Comparison of ENCODE assay signal across 8 cellular contexts in the genomic region with DNA sequence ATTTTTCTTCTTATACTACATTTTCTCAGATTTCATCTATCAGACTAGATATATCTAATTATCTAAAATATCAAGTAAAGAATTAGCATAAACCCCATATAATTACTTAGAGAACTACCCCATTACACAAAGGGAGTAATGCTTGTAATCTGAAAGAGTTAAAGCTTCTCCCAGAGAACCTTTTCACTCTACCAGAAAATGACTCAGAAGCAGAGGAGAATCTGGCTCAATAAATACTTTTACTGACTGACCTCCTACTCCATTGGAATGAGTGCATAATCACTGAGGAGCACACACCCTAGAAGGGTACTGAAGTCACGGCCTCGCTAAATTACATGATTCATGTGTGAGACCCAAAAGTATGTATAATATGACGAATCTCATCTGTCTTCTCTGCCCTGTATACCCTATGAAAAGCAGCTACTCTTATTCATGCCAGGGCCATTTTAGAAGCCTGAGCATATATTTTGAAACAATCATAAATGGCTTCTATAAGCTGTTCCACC. TPM values are rescaled to one million over a fixed set of nuclear protein-coding genes. Genes with fewer than 3 reads are reported as not detected.
DNase-seq lines count a peak whose midpoint lies in the region; ATAC-seq and TF ChIP-seq lines count a peak whose summit lies in the region.

No MANE protein-coding gene starts in this region.

- no peak overlapping the region for H3K27ac ChIP-seq in OCI-LY7 (ENCODE audit: low read depth, low read length, poor library complexity, severe bottlenecking)
- peak overlapping the region; percentile 47 to 62 for H3K27ac ChIP-seq in esophagus (ENCODE audit: low read depth in 2 of 2, low read length in 1 of 2)

- H3K27me3 ChIP-seq in esophagus (ENCODE audit: control insufficient read depth in 1 of 2, insufficient read depth in 2 of 2, low read length in 2 of 2), result no peaks in the 10 kb centered on the region

- 25 to 26% methylated on average over 3 of the region's 3 CpGs for WGBS in esophagus, 2 donors

- H3K79me2 ChIP-seq in OCI-LY7 (ENCODE audit: insufficient read depth, low read depth, low read length), result peaks cover 98% of the 10 kb centered on the region

- peaks cover 67% of the 10 kb centered on the region for H3K4me1 ChIP-seq in OCI-LY7 (ENCODE audit: insufficient read depth, low read length, poor library complexity, severe bottlenecking)
- peaks cover 0 to 3% of the 10 kb centered on the region in 2 donors for H3K4me1 ChIP-seq in esophagus (ENCODE audit: control insufficient read depth in 2 of 2, insufficient read depth in 2 of 2, low read length in 1 of 2)

- CTCF ChIA-PET in OCI-LY7 (lab: Charles Lee; ENCODE audit: unreplicated experiment), result no interaction called here
- CTCF ChIA-PET in WTC11 (lab: Charles Lee), result interaction anchor here (1.3 kb wide), 1 partner anchor 69 kb away, joined by 5 read pairs; no protein-coding TSS in a partner anchor

- H3K9me3 Mint-ChIP-seq in WTC11, result no peaks in the 10 kb centered on the region

- H3K4me3 Mint-ChIP-seq in WTC11, result no peak overlapping the region

- peaks cover 17% of the 10 kb centered on the region for H3K36me3 ChIP-seq in OCI-LY7 (ENCODE audit: insufficient read depth, low read length)
- no peaks in the 10 kb centered on the region for H3K36me3 ChIP-seq in esophagus (ENCODE audit: control insufficient read depth in 2 of 2, insufficient read depth in 2 of 2, low read length in 1 of 2)

- H3K27ac Mint-ChIP-seq in WTC11, result no peak overlapping the region

- POLR2A ChIA-PET in OCI-LY7 (lab: Charles Lee) (interaction anchor here (0.5 to 1.4 kb wide), 5 partner anchors 31 to 117 kb away, joined by 3 to 8 read pairs (median 4); no protein-coding TSS in a partner anchor), WTC11 (lab: Charles Lee) (no interaction called here)

- H3K9me3 ChIP-seq in OCI-LY7 (ENCODE audit: low read length) (no peaks in the 10 kb centered on the region), esophagus (ENCODE audit: control insufficient read depth in 2 of 2, insufficient read depth in 1 of 2, low read depth in 1 of 2, low read length in 1 of 2) (no peaks in the 10 kb centered on the region)

- ATAC-seq in omental fat pad (ENCODE audit: low FRiP score), result peak; percentile 95
- no peak for ATAC-seq in GM18907 (IDR thresholded peaks at IDR 0.05; ENCODE audit: unreplicated experiment)
- no peak for ATAC-seq in WTC11

- H3K36me3 Mint-ChIP-seq in WTC11, result 0 out of 2 replicates have a peak, but pooled peaks cover under 1% of the 10 kb centered on the region

- H3K4me3 ChIP-seq in AG10803 (ENCODE audit: low read length) (peak overlapping the region; percentile 19), OCI-LY7 (ENCODE audit: low read depth, low read length, poor library complexity, severe bottlenecking) (no peak overlapping the region), esophagus (ENCODE audit: low read depth in 1 of 2, low read length in 2 of 2) (no peak overlapping the region)

- no peak for TF ChIP-seq CTCF in AG10803 (conservative IDR thresholded peaks at IDR 0.05; ENCODE audit: low read length)
- no peak for TF ChIP-seq CTCF in OCI-LY7 (conservative IDR thresholded peaks at IDR 0.05; ENCODE audit: low read length)
- no peak for TF ChIP-seq CTCF in omental fat pad (IDR thresholded peaks at IDR 0.05)
- no peak for TF ChIP-seq CTCF in WTC11 (IDR thresholded peaks at IDR 0.05)

- H3K4me1 Mint-ChIP-seq in WTC11, result peaks cover 14% of the 10 kb centered on the region

- no peak overlapping the region for H2AFZ ChIP-seq in OCI-LY7 (ENCODE audit: low read length)

- no TSS peak for BruUV-seq in OCI-LY7 (replicated peaks; lab: Mats Ljungman, UMichigan)

- H3K9me2 ChIP-seq in OCI-LY7 (ENCODE audit: insufficient read depth, low read length), result no peaks in the 10 kb centered on the region

- peak; percentile 93 for DNase-seq in AG10803 (ENCODE audit: low read depth)
- DNase-seq in OCI-LY7 (ENCODE audit: low spot score), result no peak
- no peak for DNase-seq in omental fat pad (ENCODE audit: low spot score)
- DNase-seq in NCI-H748 (lab: John Stamatoyannopoulos, UW; ENCODE audit: unreplicated experiment), result no peak
- DNase-seq in WTC11 (ENCODE audit: low spot score), result no peak
- DNase-seq in stimulated activated CD4-positive, alpha-beta T cell treated with anti-CD3 and anti-CD28 coated beads, Interleukin-2, amount 100 ng/mL, for 24 hours, result no peak

- intact Hi-C loops in OCI-LY7 (cut with micrococcal nuclease; ENCODE audit: unreplicated experiment), result loop anchor here (2.0 kb wide), 1 partner anchor 32 kb away; a partner anchor contains a TSS

- peaks cover 2% of the 10 kb centered on the region; the same call in 1 of the 2 replicates for H4K20me1 ChIP-seq in OCI-LY7 (ENCODE audit: insufficient read depth, low read length)

- peak overlapping the region; percentile 55 for H3K4me2 ChIP-seq in OCI-LY7 (ENCODE audit: low read length)

- H3K27me3 Mint-ChIP-seq in WTC11 (ENCODE audit: low read depth), result no peaks in the 10 kb centered on the region

TF ChIP-seq in WTC11, 78 proteins besides CTCF, POLR2A, EP300 and RAD21:
- TF ChIP-seq JAZF1 (CRISPR knock-in tag; IDR thresholded peaks at IDR 0.05), result no peak
- no peak for TF ChIP-seq HMGA2 (CRISPR knock-in tag; IDR thresholded peaks at IDR 0.05)
- TF ChIP-seq, protein P1, sequence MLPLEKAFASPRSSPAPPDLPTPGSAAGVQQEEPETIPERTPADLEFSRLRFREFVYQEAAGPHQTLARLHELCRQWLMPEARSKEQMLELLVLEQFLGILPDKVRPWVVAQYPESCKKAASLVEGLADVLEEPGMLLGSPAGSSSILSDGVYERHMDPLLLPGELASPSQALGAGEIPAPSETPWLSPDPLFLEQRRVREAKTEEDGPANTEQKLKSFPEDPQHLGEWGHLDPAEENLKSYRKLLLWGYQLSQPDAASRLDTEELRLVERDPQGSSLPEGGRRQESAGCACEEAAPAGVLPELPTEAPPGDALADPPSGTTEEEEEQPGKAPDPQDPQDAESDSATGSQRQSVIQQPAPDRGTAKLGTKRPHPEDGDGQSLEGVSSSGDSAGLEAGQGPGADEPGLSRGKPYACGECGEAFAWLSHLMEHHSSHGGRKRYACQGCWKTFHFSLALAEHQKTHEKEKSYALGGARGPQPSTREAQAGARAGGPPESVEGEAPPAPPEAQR (CRISPR knock-in tag; IDR thresholded peaks at IDR 0.05), result no peak
- TF ChIP-seq TEAD4 (CRISPR knock-in tag; IDR thresholded peaks at IDR 0.05), result no peak
- TF ChIP-seq JUN (CRISPR knock-in tag; IDR thresholded peaks at IDR 0.05), result no peak
- TF ChIP-seq KAT7 (CRISPR knock-in tag; IDR thresholded peaks at IDR 0.05; ENCODE audit: borderline replicate concordance), result no peak
- TF ChIP-seq TCF7 (CRISPR knock-in tag; IDR thresholded peaks at IDR 0.05; ENCODE audit: low read depth), result no peak
- TF ChIP-seq, protein P2, sequence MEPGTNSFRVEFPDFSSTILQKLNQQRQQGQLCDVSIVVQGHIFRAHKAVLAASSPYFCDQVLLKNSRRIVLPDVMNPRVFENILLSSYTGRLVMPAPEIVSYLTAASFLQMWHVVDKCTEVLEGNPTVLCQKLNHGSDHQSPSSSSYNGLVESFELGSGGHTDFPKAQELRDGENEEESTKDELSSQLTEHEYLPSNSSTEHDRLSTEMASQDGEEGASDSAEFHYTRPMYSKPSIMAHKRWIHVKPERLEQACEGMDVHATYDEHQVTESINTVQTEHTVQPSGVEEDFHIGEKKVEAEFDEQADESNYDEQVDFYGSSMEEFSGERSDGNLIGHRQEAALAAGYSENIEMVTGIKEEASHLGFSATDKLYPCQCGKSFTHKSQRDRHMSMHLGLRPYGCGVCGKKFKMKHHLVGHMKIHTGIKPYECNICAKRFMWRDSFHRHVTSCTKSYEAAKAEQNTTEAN (CRISPR knock-in tag; IDR thresholded peaks at IDR 0.05), result no peak
- TF ChIP-seq, protein P3, sequence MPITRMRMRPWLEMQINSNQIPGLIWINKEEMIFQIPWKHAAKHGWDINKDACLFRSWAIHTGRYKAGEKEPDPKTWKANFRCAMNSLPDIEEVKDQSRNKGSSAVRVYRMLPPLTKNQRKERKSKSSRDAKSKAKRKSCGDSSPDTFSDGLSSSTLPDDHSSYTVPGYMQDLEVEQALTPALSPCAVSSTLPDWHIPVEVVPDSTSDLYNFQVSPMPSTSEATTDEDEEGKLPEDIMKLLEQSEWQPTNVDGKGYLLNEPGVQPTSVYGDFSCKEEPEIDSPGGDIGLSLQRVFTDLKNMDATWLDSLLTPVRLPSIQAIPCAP (CRISPR knock-in tag; IDR thresholded peaks at IDR 0.05), result no peak
- TF ChIP-seq, protein P4, sequence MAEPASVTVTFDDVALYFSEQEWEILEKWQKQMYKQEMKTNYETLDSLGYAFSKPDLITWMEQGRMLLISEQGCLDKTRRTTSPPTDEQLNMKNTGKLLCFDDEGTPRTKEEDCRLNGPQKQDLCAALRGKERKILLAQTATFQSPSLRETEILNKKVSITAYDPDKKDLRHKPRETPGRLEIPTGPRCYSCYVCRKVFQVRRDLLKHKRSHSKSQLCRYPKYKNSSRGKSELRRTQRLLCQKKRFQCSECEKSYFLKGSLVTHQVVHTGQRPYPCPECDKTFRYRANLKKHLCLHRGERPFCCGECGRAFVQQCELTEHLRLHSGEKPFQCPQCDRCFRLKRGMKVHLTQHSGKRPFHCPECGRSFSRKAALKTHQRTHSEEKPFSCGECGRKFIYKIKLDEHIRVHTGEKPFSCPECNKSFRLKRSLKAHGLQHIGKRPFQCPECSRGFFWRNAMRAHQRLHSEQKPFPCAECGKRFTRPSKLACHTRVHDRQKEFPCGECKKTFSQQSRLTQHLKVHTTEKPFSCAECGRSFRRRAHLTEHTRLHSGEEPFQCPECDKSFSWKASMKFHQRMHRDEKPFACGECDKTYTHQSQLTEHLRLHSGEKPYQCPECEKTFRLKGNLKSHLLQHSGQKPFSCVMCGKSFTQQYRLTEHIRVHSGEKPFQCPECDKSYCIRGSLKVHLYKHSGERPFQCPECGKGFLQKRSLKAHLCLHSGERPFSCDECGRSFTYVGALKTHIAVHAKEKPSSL (CRISPR knock-in tag; conservative IDR thresholded peaks at IDR 0.05), result no peak
- no peak for TF ChIP-seq NR2C2 (CRISPR knock-in tag; IDR thresholded peaks at IDR 0.05)
- TF ChIP-seq SMAD3 (CRISPR knock-in tag; IDR thresholded peaks at IDR 0.05; ENCODE audit: borderline replicate concordance), result no peak
- no peak for TF ChIP-seq GABPB1 (CRISPR knock-in tag; IDR thresholded peaks at IDR 0.05)
TF ChIP-seq in WTC11: peak in this region for 0.

RNA-seq across cellular contexts. Expression of a gene that starts 32.8 kb away (rescaled TPM):
- 24.2 and 27.0 TPM in 2 replicates for total RNA-seq in OCI-LY7 (2014; rRNA removed; shearing (Covaris generic))
- total RNA-seq in OCI-LY7 (2022) (36.2 and 39.6 TPM in 2 replicates), omental fat pad (10 to 100 TPM; 17.5 to 41.3 (median 29.6) TPM), WTC11 (2021) (19.7 to 25.3 TPM (median 22.2 TPM) in 3 replicates)
- 1 to 10 TPM; 5.4 to 6.4 TPM for polyA plus RNA-seq in esophagus
